Comparison of ENCODE assay signal across 1 cellular context in the genomic region with DNA sequence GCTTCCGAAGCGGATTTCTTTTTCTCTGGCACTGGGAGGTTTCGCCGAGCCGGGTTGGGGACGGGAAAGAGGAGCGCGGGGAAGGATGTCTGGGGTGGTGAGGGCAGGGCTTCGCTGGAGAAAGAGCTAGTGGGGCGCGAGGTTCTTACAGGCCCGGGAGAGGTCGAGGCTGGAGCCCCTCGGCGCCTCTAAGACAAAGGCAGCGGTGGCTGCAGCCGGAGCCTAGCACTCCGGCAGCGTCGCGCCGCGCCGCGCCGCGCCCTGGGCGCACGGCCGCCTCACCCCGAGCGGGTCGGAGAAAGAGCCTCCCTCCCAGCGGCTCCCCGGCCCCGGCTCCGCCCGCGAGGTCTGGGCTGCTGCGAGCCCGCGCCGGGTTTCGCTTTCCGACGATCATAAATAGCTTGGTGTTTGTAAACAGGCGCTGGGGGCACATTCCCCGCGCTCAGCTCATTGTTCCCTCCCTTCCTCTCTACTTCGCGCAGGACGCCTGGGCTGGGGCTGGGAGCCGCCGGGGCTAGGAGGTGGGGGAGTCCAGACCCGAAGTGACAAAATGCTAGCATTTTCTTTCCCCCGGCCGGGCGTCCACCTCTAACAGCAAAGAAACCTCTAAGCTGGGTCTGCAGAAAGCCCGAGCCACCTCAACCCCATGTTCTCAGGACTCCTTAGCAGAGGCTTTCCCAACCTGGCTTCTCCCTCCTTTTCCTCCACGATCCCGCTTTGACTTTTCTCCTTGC.
TF ChIP-seq lines count a peak whose summit lies in the region.

No MANE protein-coding gene starts in this region.

TF ChIP-seq in GM23338, 12 proteins besides CTCF, POLR2A, EP300 and RAD21 (continued from another document):
- TF ChIP-seq, protein P1, sequence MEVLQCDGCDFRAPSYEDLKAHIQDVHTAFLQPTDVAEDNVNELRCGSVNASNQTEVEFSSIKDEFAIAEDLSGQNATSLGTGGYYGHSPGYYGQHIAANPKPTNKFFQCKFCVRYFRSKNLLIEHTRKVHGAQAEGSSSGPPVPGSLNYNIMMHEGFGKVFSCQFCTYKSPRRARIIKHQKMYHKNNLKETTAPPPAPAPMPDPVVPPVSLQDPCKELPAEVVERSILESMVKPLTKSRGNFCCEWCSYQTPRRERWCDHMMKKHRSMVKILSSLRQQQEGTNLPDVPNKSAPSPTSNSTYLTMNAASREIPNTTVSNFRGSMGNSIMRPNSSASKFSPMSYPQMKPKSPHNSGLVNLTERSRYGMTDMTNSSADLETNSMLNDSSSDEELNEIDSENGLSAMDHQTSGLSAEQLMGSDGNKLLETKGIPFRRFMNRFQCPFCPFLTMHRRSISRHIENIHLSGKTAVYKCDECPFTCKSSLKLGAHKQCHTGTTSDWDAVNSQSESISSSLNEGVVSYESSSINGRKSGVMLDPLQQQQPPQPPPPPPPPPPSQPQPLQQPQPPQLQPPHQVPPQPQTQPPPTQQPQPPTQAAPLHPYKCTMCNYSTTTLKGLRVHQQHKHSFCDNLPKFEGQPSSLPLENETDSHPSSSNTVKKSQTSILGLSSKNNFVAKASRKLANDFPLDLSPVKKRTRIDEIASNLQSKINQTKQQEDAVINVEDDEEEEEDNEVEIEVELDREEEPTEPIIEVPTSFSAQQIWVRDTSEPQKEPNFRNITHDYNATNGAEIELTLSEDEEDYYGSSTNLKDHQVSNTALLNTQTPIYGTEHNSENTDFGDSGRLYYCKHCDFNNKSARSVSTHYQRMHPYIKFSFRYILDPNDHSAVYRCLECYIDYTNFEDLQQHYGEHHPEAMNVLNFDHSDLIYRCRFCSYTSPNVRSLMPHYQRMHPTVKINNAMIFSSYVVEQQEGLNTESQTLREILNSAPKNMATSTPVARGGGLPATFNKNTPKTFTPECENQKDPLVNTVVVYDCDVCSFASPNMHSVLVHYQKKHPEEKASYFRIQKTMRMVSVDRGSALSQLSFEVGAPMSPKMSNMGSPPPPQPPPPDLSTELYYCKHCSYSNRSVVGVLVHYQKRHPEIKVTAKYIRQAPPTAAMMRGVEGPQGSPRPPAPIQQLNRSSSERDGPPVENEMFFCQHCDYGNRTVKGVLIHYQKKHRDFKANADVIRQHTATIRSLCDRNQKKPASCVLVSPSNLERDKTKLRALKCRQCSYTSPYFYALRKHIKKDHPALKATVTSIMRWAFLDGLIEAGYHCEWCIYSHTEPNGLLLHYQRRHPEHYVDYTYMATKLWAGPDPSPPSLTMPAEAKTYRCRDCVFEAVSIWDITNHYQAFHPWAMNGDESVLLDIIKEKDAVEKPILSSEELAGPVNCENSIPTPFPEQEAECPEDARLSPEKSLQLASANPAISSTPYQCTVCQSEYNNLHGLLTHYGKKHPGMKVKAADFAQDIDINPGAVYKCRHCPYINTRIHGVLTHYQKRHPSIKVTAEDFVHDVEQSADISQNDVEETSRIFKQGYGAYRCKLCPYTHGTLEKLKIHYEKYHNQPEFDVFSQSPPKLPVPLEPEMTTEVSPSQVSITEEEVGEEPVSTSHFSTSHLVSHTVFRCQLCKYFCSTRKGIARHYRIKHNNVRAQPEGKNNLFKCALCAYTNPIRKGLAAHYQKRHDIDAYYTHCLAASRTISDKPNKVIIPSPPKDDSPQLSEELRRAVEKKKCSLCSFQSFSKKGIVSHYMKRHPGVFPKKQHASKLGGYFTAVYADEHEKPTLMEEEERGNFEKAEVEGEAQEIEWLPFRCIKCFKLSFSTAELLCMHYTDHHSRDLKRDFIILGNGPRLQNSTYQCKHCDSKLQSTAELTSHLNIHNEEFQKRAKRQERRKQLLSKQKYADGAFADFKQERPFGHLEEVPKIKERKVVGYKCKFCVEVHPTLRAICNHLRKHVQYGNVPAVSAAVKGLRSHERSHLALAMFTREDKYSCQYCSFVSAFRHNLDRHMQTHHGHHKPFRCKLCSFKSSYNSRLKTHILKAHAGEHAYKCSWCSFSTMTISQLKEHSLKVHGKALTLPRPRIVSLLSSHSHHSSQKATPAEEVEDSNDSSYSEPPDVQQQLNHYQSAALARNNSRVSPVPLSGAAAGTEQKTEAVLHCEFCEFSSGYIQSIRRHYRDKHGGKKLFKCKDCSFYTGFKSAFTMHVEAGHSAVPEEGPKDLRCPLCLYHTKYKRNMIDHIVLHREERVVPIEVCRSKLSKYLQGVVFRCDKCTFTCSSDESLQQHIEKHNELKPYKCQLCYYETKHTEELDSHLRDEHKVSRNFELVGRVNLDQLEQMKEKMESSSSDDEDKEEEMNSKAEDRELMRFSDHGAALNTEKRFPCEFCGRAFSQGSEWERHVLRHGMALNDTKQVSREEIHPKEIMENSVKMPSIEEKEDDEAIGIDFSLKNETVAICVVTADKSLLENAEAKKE (CRISPR knock-in tag; IDR thresholded peaks at IDR 0.05), result no peak
